Comparison of ENCODE assay signal across 15 cellular contexts in the genomic region with DNA sequence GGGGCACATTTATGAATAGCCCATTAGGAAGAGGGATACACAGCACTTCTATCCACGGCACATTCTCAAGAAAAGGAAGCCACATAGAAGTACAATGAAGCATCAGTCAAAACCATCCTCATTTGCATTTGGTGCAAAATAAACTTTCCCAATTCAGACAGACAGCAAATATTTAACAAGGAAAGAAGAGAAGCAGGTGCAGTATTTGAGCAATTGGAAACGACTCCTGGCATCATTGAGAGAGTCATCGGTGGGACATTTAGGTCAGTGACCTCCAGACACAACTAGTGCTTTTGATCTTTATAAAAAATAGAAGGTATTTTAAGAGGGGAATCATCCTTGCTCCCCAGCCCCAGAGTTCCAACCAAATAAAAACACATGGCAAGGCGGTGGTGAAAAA.
DNase-seq lines count a peak whose midpoint lies in the region; ATAC-seq, FAIRE-seq and TF ChIP-seq lines count a peak whose summit lies in the region.
"Had no signal": no experiment of that assay in that cellular context is flagged by ENCODE, and none has a peak within 500 bp of the region (broad histone marks: within the 10 kb centered on the region; RNA-seq: fewer than 3 reads in every experiment).

No MANE protein-coding gene starts in this region.

- DNase-seq in DMS153 treated with DMSO at 0.1 percent for 48 hours (lab: John Stamatoyannopoulos, UW; ENCODE audit: unreplicated experiment) (peak; percentile 26), NCI-H2029 treated with DMSO at 0.1 percent for 48 hours (lab: John Stamatoyannopoulos, UW) (peak; percentile 79), NCI-H748 treated with DMSO at 0.1 percent for 48 hours (lab: John Stamatoyannopoulos, UW) (peak; percentile 98), HepG2 (ENCODE audit: low spot score) (peak; percentile 66), nucleus accumbens (lab: John Stamatoyannopoulos, UW) (no peak), pons (ENCODE audit: low spot score) (no peak), trophoblast cell (no peak)
- DNase-seq: C1 segment of cervical spinal cord, GF-D8, Karpas-422, NCI-H187, Right ventricle myocardium superior, SK-N-SH had no signal

- H2BK12ac ChIP-seq in trophoblast cell (ENCODE audit: low read length) = no peak overlapping the region

- H3K9me3 ChIP-seq in HepG2 (ENCODE audit: low read length) = no peaks in the 10 kb centered on the region
- H3K9me3 ChIP-seq in trophoblast cell (ENCODE audit: insufficient read depth, low read depth, low read length) = no peaks in the 10 kb centered on the region
- H3K9me3 ChIP-seq: HAP-1, SK-N-SH had no signal

- H4K20me1 ChIP-seq in HepG2 (ENCODE audit: insufficient read depth, low read length) = no peaks in the 10 kb centered on the region

- FAIRE-seq in HepG2 (lab: Jason Lieb, UNC) = no peak
- FAIRE-seq: HTR-8/SVneo had no signal

- no peak overlapping the region for H2BK5ac ChIP-seq in trophoblast cell (ENCODE audit: low read depth, low read length, poor library complexity)

- no peaks in the 10 kb centered on the region for H3K27me3 ChIP-seq in HepG2 (ENCODE audit: control insufficient read depth in 1 of 2, insufficient read depth in 2 of 2, low read length in 2 of 2)
- no peaks in the 10 kb centered on the region for H3K27me3 ChIP-seq in trophoblast cell (ENCODE audit: insufficient read depth, low read length)

- no peak overlapping the region for H3K4ac ChIP-seq in trophoblast cell (ENCODE audit: low read depth, low read length)

- H3K14ac ChIP-seq in trophoblast cell (ENCODE audit: low read length) = no peak overlapping the region

- no peak overlapping the region for H3K18ac ChIP-seq in trophoblast cell (ENCODE audit: low read length)

- H3K9ac ChIP-seq in HepG2 (ENCODE audit: insufficient read depth, low read depth, low read length) (no peak overlapping the region), trophoblast cell (ENCODE audit: low read length) (no peak overlapping the region)
- H3K9ac ChIP-seq: SK-N-SH had no signal

- TF ChIP-seq EP300 in HepG2 (IDR thresholded peaks at IDR 0.05; ENCODE audit: low read depth in 2 of 2, low read length in 2 of 2) = no peak
- TF ChIP-seq EP300 in HepG2 (CRISPR knock-in tag; IDR thresholded peaks at IDR 0.05; ENCODE audit: borderline replicate concordance) = no peak

- no peak overlapping the region for H2AK5ac ChIP-seq in trophoblast cell (ENCODE audit: low read length)

- H3K79me2 ChIP-seq in HepG2 (ENCODE audit: insufficient read depth, low read length) (no peaks in the 10 kb centered on the region), trophoblast cell (ENCODE audit: control insufficient read depth, insufficient read depth, low read length, poor library complexity) (peaks cover 2% of the 10 kb centered on the region)

- POLR2A ChIA-PET in HepG2 (lab: Yijun Ruan, JAX) = no interaction called here

- H3K4me1 ChIP-seq in HepG2 (ENCODE audit: insufficient read depth, low read length) (peaks cover 28% of the 10 kb centered on the region), trophoblast cell (ENCODE audit: control insufficient read depth in 1 of 2, insufficient read depth in 2 of 2, low read length in 2 of 2) (peaks cover 3 to 6% of the 10 kb centered on the region in 2 experiments)
- H3K4me1 ChIP-seq: HAP-1 had no signal

- H3K23ac ChIP-seq in trophoblast cell (ENCODE audit: low read length) = no peak overlapping the region

- intact Hi-C loops in HepG2 (cut with micrococcal nuclease; ENCODE audit: unreplicated experiment) = no loop called here

- H3K36me3 ChIP-seq in HepG2 (replicated peaks in 1 of 2; ENCODE audit: control insufficient read depth in 1 of 2, insufficient read depth in 2 of 2, low read length in 2 of 2) (no peaks in the 10 kb centered on the region), trophoblast cell (ENCODE audit: control insufficient read depth in 1 of 2, insufficient read depth in 2 of 2, low read length in 2 of 2) (no peaks in the 10 kb centered on the region)
- H3K36me3 ChIP-seq: HAP-1 had no signal

- H4K12ac ChIP-seq in trophoblast cell (ENCODE audit: low read depth, low read length) = no peak overlapping the region

- WGBS in HepG2 (ENCODE audit: low lambda C conversion rate) = 24% methylated on average over 4 of the region's 4 CpGs
- no CpG with 5 or more reads among the region's 4 CpGs for WGBS in trophoblast cell (ENCODE audit: extremely low coverage, insufficient coverage, insufficient read length)

- no peak overlapping the region for H4K8ac ChIP-seq in trophoblast cell (ENCODE audit: low read depth, low read length)

- ATAC-seq in HepG2 = peak; percentile 26; the same call in 2 of the 3 replicates

- no peak for TF ChIP-seq POLR2A in HepG2 (IDR thresholded peaks at IDR 0.05; ENCODE audit: insufficient read depth in 1 of 2, low read depth in 2 of 2, low read length in 2 of 2)

- no peak overlapping the region for H2BK120ac ChIP-seq in trophoblast cell (ENCODE audit: insufficient read depth, low read length, poor library complexity)

- no peak overlapping the region for H4K91ac ChIP-seq in trophoblast cell (ENCODE audit: low read depth, low read length)

- H2AFZ ChIP-seq in HepG2 (ENCODE audit: low read length) = no peak overlapping the region
- no peak overlapping the region for H2AFZ ChIP-seq in trophoblast cell (ENCODE audit: insufficient read depth, low read length, poor library complexity)

- no peak overlapping the region for H3K4me2 ChIP-seq in HepG2 (ENCODE audit: low read depth, low read length)
- H3K4me2 ChIP-seq in trophoblast cell (ENCODE audit: low read length) = no peak overlapping the region
- H3K4me2 ChIP-seq: SK-N-SH had no signal

- in situ Hi-C loops in HepG2 (cut with HindIII; ENCODE audit: extremely low pct_ligation_motif_present, low pct_unique_long_range_greater_than_20kb) = no loop called here

- BruUV-seq in HepG2 (replicated peaks; lab: Mats Ljungman, UMichigan) = no TSS peak

- CTCF ChIA-PET in HepG2 (lab: Yijun Ruan, JAX; ENCODE audit: low intra/inter-chr PET ratio, low total read pairs) = no interaction called here

- no peak for TF ChIP-seq RAD21 in HepG2 (CRISPR knock-in tag; IDR thresholded peaks at IDR 0.05)

- peaks cover 6% of the 10 kb centered on the region for H3K79me1 ChIP-seq in trophoblast cell (ENCODE audit: low read length)

- TF ChIP-seq CTCF in HepG2 (CRISPR knock-in tag; IDR thresholded peaks at IDR 0.05) = no peak

- no peak overlapping the region for H3K27ac ChIP-seq in HepG2 (ENCODE audit: extremely low read length, insufficient read depth, low read length)
- H3K27ac ChIP-seq in trophoblast cell (ENCODE audit: low read depth, low read length) = no peak overlapping the region

- no peak overlapping the region for H3K4me3 ChIP-seq in HepG2 (replicated peaks in 1 of 3; ENCODE audit: insufficient read depth in 1 of 3, low read depth in 2 of 3, low read length in 3 of 3)
- no peak overlapping the region for H3K4me3 ChIP-seq in trophoblast cell (ENCODE audit: low read depth, low read length)
- H3K4me3 ChIP-seq: HAP-1 had no signal

TF ChIP-seq in HepG2, 621 proteins besides CTCF, POLR2A, EP300 and RAD21:
- TF ChIP-seq MED1 (CRISPR knock-in tag; IDR thresholded peaks at IDR 0.05) (no peak), FOSL2 (CRISPR knock-in tag; IDR thresholded peaks at IDR 0.05) (0 out of 2 replicates have a peak, but pooled peaks have one; percentile 16), SKI (IDR thresholded peaks at IDR 0.05; ENCODE audit: partially characterized antibody) (peak; percentile 53), TCF7 (IDR thresholded peaks at IDR 0.05; ENCODE audit: low read depth) (peak; percentile 6; the same call in 1 of the 2 replicates), ZNF33B (CRISPR knock-in tag; IDR thresholded peaks at IDR 0.05) (no peak)
- TF ChIP-seq, protein P1, sequence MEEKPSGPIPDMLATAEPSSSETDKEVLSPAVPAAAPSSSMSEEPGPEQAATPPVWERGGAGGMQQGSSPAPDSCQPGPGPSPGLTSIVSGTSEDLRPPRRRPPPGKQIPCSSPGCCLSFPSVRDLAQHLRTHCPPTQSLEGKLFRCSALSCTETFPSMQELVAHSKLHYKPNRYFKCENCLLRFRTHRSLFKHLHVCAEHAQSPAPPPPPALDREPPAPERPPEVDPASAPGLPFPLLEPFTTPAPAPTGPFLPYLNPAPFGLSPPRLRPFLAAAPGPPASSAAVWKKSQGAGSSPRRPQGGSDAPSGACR (CRISPR knock-in tag; IDR thresholded peaks at IDR 0.05) = no peak

Comparison
In these comparisons a context has a peak if more than half of its experiments do, and no peak if none do; other contexts are left out.
1. DNase-seq: peak in DMS153 treated with DMSO at 0.1 percent for 48 hours (single experiment), NCI-H2029 treated with DMSO at 0.1 percent for 48 hours (single experiment), NCI-H748 treated with DMSO at 0.1 percent for 48 hours (single experiment) and HepG2 (single experiment); none in nucleus accumbens (0 of 56), pons (single experiment) and trophoblast cell (0 of 2).